In genomic region chr6:159728552-159728951, GRCh38 we compare ENCODE assay signal across 8 cellular contexts. TPM values are rescaled to one million over a fixed set of nuclear protein-coding genes. Genes with fewer than 3 reads are reported as not detected.
DNase-seq lines count a peak whose midpoint lies in the region; ATAC-seq, FAIRE-seq and TF ChIP-seq lines count a peak whose summit lies in the region.

No MANE protein-coding gene starts in this region.

- H3K9ac ChIP-seq in keratinocyte (ENCODE audit: control insufficient read depth, extremely low read depth, insufficient read depth, low read length) = peak overlapping the region; percentile 98

- no peaks in the 10 kb centered on the region for H3K27me3 Mint-ChIP-seq in activated CD4-positive, alpha-beta T cell treated with anti-CD3 and anti-CD28 coated beads, Interleukin-2, amount 10 ng/mL, durations not matched to agents 24 days and 14 days
- H3K27me3 Mint-ChIP-seq in activated naive CD8-positive, alpha-beta T cell = no peaks in the 10 kb centered on the region

- FAIRE-seq in keratinocyte (lab: Jason Lieb, UNC) = no peak

- H3K9me3 ChIP-seq in keratinocyte (ENCODE audit: control insufficient read depth, low read depth, low read length) (no peaks in the 10 kb centered on the region), testis (no peaks in the 10 kb centered on the region)

- H4K20me1 ChIP-seq in keratinocyte (ENCODE audit: control insufficient read depth, extremely low read depth, insufficient read depth, low read length) = peaks cover 2% of the 10 kb centered on the region

- dilution Hi-C loops in keratinocyte (cut with MboI; ENCODE audit: extremely low pct_ligation_motif_present, low sequenced_read_pairs) = no loop called here

- peaks cover 44% of the 10 kb centered on the region for H3K36me3 Mint-ChIP-seq in activated CD4-positive, alpha-beta T cell treated with anti-CD3 and anti-CD28 coated beads, Interleukin-2, amount 10 ng/mL, durations not matched to agents 24 days and 14 days (ENCODE audit: low read depth)
- peaks cover 9% of the 10 kb centered on the region for H3K36me3 Mint-ChIP-seq in activated naive CD8-positive, alpha-beta T cell

- POLR2A ChIA-PET in RWPE1 (lab: Yijun Ruan, JAX; ENCODE audit: low non-redundant PET) = no interaction called here

- peak overlapping the region; percentile 98 for H3K27ac ChIP-seq in keratinocyte (ENCODE audit: control insufficient read depth, insufficient read depth, low read length)
- H3K27ac ChIP-seq in testis = peak overlapping the region; percentile 98 to 99
- no peak overlapping the region for H3K27ac ChIP-seq in RWPE1

- H3K79me2 ChIP-seq in keratinocyte (ENCODE audit: control insufficient read depth, insufficient read depth, low read length) = peaks cover 88% of the 10 kb centered on the region

- peaks cover 18% of the 10 kb centered on the region for H3K4me1 ChIP-seq in keratinocyte (ENCODE audit: control insufficient read depth, extremely low read depth, insufficient read depth, low read length)
- H3K4me1 ChIP-seq in testis = peaks cover 20% of the 10 kb centered on the region

- H3K4me3 Mint-ChIP-seq in activated CD4-positive, alpha-beta T cell treated with anti-CD3 and anti-CD28 coated beads, Interleukin-2, amount 10 ng/mL, durations not matched to agents 24 days and 14 days = peak overlapping the region; percentile 90
- peak overlapping the region; percentile 95 for H3K4me3 Mint-ChIP-seq in activated naive CD8-positive, alpha-beta T cell

- H3K4me3 ChIP-seq in keratinocyte (ENCODE audit: control insufficient read depth in 2 of 3, extremely low read depth in 1 of 3, insufficient read depth in 2 of 3, low read depth in 1 of 3, low read length in 3 of 3) (peak overlapping the region; percentile 82 to 98 (median 90)), testis (peak overlapping the region; percentile 91 to 97)

- DNase-seq in activated CD4-positive, alpha-beta T cell treated with anti-CD3 and anti-CD28 coated beads, Interleukin-2, amount 10 ng/mL, durations not matched to agents 24 days and 14 days = no peak
- DNase-seq in activated CD4-positive, alpha-beta T cell treated with anti-CD3 and anti-CD28 coated beads, Interleukin-2, amount 50 U/mL, for 1 hour = no peak
- DNase-seq in keratinocyte (ENCODE audit: low read depth, low spot score) (no peak), testis (no peak), RWPE1 (ENCODE audit: low spot score) (no peak), HK-2 (ENCODE audit: unreplicated experiment) (no peak)

- no peak for ATAC-seq in GM18517 (IDR thresholded peaks at IDR 0.05; ENCODE audit: unreplicated experiment)

- CTCF ChIA-PET in RWPE1 (lab: Yijun Ruan, JAX) = interaction anchor here (0.7 kb wide), 1 partner anchor 267 kb away, joined by 3 read pairs; no protein-coding TSS in a partner anchor

- 1 to 2% methylated on average over 8 of the region's 8 CpGs for WGBS in testis, 2 donors

- H3K4me2 ChIP-seq in keratinocyte (ENCODE audit: control insufficient read depth, extremely low read depth, insufficient read depth, low read depth, low read length) = peak overlapping the region; percentile 82

- H3K9me3 Mint-ChIP-seq in activated CD4-positive, alpha-beta T cell treated with anti-CD3 and anti-CD28 coated beads, Interleukin-2, amount 10 ng/mL, durations not matched to agents 24 days and 14 days = no peaks in the 10 kb centered on the region
- H3K9me3 Mint-ChIP-seq in activated naive CD8-positive, alpha-beta T cell (ENCODE audit: low read depth) = no peaks in the 10 kb centered on the region

- peak overlapping the region; percentile 93 for H3K27ac Mint-ChIP-seq in activated CD4-positive, alpha-beta T cell treated with anti-CD3 and anti-CD28 coated beads, Interleukin-2, amount 10 ng/mL, durations not matched to agents 24 days and 14 days
- H3K27ac Mint-ChIP-seq in activated naive CD8-positive, alpha-beta T cell = peak overlapping the region; percentile 95

- TF ChIP-seq CTCF in keratinocyte (optimal IDR thresholded peaks at IDR 0.05 in 1 of 3, IDR thresholded peaks at IDR 0.05 in 1 of 3, conservative IDR thresholded peaks at IDR 0.05 in 1 of 3; ENCODE audit: extremely low read depth in 1 of 3, insufficient read depth in 2 of 3, low read length in 3 of 3) (no peak), testis (IDR thresholded peaks at IDR 0.05) (no peak), RWPE1 (conservative IDR thresholded peaks at IDR 0.05; ENCODE audit: low read depth) (no peak)

- H2AFZ ChIP-seq in keratinocyte (ENCODE audit: control insufficient read depth, low read length) = no peak overlapping the region

- H3K36me3 ChIP-seq in keratinocyte (ENCODE audit: control insufficient read depth in 2 of 2, extremely low read depth in 1 of 2, insufficient read depth in 2 of 2, low read length in 2 of 2) = peaks cover 0 to 7% of the 10 kb centered on the region in 2 experiments
- H3K36me3 ChIP-seq in testis (ENCODE audit: low read depth, missing control alignments) = no peaks in the 10 kb centered on the region

- no peak for TF ChIP-seq POLR2A in testis (IDR thresholded peaks at IDR 0.05)

- H3K4me1 Mint-ChIP-seq in activated CD4-positive, alpha-beta T cell treated with anti-CD3 and anti-CD28 coated beads, Interleukin-2, amount 10 ng/mL, durations not matched to agents 24 days and 14 days = peaks cover 35% of the 10 kb centered on the region
- H3K4me1 Mint-ChIP-seq in activated naive CD8-positive, alpha-beta T cell (ENCODE audit: low read depth) = peaks cover 64% of the 10 kb centered on the region

- H3K27me3 ChIP-seq in keratinocyte (ENCODE audit: control insufficient read depth, extremely low read depth, insufficient read depth, low read length) = no peaks in the 10 kb centered on the region
- H3K27me3 ChIP-seq in testis = no peaks in the 10 kb centered on the region

- intact Hi-C loops in activated CD4-positive, alpha-beta T cell treated with anti-CD3 and anti-CD28 coated beads, Interleukin-2, amount 10 ng/mL, durations not matched to agents 24 days and 14 days (cut with micrococcal nuclease) = loop anchor here (2.0 to 5.0 kb wide), 2 partner anchors 18 to 686 kb away; partner anchors contain the start of gene TAGAP
- intact Hi-C loops in testis (cut with DNase I; ENCODE audit: low total_unique reads) = loop anchor here (2.0 to 5.0 kb wide), 2 partner anchors 32 to 36 kb away; partner anchors contain the start of gene SOD2

- no peaks in the 10 kb centered on the region for H3K9me1 ChIP-seq in keratinocyte (ENCODE audit: control insufficient read depth, extremely low read depth, insufficient read depth, low read length)

RNA-seq across cellular contexts. Expression of gene WTAP, which starts 1.2 kb away (rescaled TPM):
- 107 and 109 TPM in 2 replicates for total RNA-seq in activated CD4-positive, alpha-beta T cell treated with anti-CD3 and anti-CD28 coated beads, Interleukin-2, amount 10 ng/mL, durations not matched to agents 24 days and 14 days
- polyA plus RNA-seq in keratinocyte = 20.6 to 40.2 TPM (median 35.3 TPM) in 3 replicates
- polyA plus RNA-seq in keratinocyte (2011; ENCODE audit: low read depth) = 99.5 TPM
- polyA plus RNA-seq in keratinocyte (2011; cell fraction: cytosol; rRNA removed) = 22.1 and 36.7 TPM in 2 replicates
- polyA plus RNA-seq in keratinocyte (2011; cell fraction: nucleus; rRNA removed) = 24.4 and 27.6 TPM in 2 replicates
- 58.7 and 61.5 TPM in 2 replicates for polyA plus RNA-seq in keratinocyte (2012; ENCODE audit: low replicate concordance)
- 11.5 to 59.4 TPM (median 28.5 TPM) in 3 replicates for polyA minus RNA-seq in keratinocyte
- 11.7 TPM for polyA minus RNA-seq in keratinocyte (2011; cell fraction: cytosol; rRNA and poly(A)+ RNA removed)
- polyA minus RNA-seq in keratinocyte (2011; cell fraction: nucleus; rRNA and poly(A)+ RNA removed) = 14.8 and 37.4 TPM in 2 replicates
- 10 to 100 TPM; 88.0 to 91.2 TPM for total RNA-seq in testis
- polyA plus RNA-seq in testis (ENCODE audit: insufficient read depth, low read depth, low replicate concordance) = 76.7 TPM

RNA-seq across cellular contexts. Expression of gene ACAT2, which starts 33.3 kb away (rescaled TPM):
- 85.3 and 88.2 TPM in 2 replicates for total RNA-seq in activated CD4-positive, alpha-beta T cell treated with anti-CD3 and anti-CD28 coated beads, Interleukin-2, amount 10 ng/mL, durations not matched to agents 24 days and 14 days
- 92.6 to 217 TPM (median 205 TPM) in 3 replicates for polyA plus RNA-seq in keratinocyte
- 25.1 TPM for polyA plus RNA-seq in keratinocyte (2011; ENCODE audit: low read depth)
- 81.7 and 105 TPM in 2 replicates for polyA plus RNA-seq in keratinocyte (2011; cell fraction: cytosol; rRNA removed)
- 47.8 and 53.7 TPM in 2 replicates for polyA plus RNA-seq in keratinocyte (2011; cell fraction: nucleus; rRNA removed)
- polyA plus RNA-seq in keratinocyte (2012; ENCODE audit: low replicate concordance) = 19.4 and 164 TPM in 2 replicates
- polyA minus RNA-seq in keratinocyte = 47.7 to 104 TPM (median 51.3 TPM) in 3 replicates
- polyA minus RNA-seq in keratinocyte (2011; cell fraction: cytosol; rRNA and poly(A)+ RNA removed) = 60.8 TPM
- 14.6 and 32.6 TPM in 2 replicates for polyA minus RNA-seq in keratinocyte (2011; cell fraction: nucleus; rRNA and poly(A)+ RNA removed)
- 10 to 100 TPM; 15.8 to 17.1 TPM for total RNA-seq in testis
- 45.9 TPM for polyA plus RNA-seq in testis (ENCODE audit: insufficient read depth, low read depth, low replicate concordance)

RNA-seq across cellular contexts. Expression of gene SOD2, which starts 35.5 kb away (rescaled TPM):
- total RNA-seq in activated CD4-positive, alpha-beta T cell treated with anti-CD3 and anti-CD28 coated beads, Interleukin-2, amount 10 ng/mL, durations not matched to agents 24 days and 14 days = 83.0 and 88.3 TPM in 2 replicates
- polyA plus RNA-seq in keratinocyte = 28.6 to 48.7 TPM (median 41.9 TPM) in 3 replicates
- polyA plus RNA-seq in keratinocyte (2011; ENCODE audit: low read depth) = 28.8 TPM
- polyA plus RNA-seq in keratinocyte (2011; cell fraction: cytosol; rRNA removed) = 40.0 and 41.6 TPM in 2 replicates
- 28.3 and 32.3 TPM in 2 replicates for polyA plus RNA-seq in keratinocyte (2011; cell fraction: nucleus; rRNA removed)
- 49.0 and 58.5 TPM in 2 replicates for polyA plus RNA-seq in keratinocyte (2012; ENCODE audit: low replicate concordance)
- polyA minus RNA-seq in keratinocyte = 67.0 to 69.1 TPM (median 67.7 TPM) in 3 replicates
- polyA minus RNA-seq in keratinocyte (2011; cell fraction: cytosol; rRNA and poly(A)+ RNA removed) = 61.0 TPM
- 15.2 and 31.3 TPM in 2 replicates for polyA minus RNA-seq in keratinocyte (2011; cell fraction: nucleus; rRNA and poly(A)+ RNA removed)
- total RNA-seq in testis = 10 to 100 TPM; 56.5 to 98.5 TPM
- polyA plus RNA-seq in testis (ENCODE audit: insufficient read depth, low read depth, low replicate concordance) = 160 TPM
